In the genomic region with DNA sequence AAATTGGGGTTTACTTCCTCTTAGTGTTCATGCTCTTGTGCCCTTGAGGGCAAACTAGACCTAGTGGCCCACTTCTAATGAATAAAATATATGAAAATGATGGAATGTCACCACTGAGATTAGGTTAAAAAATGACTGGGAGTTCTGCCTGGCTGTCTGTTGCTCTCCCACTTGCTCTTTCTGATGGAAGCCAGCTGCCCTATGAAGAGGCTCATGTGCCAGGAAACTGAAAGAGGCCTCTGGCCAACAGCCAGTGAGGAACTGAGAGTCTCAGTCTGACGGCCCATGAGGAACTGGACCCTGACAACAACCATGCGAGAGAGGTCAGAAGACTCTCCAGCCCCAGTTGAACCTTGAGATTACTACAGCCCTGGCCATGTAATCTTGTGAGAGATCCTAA, we compare ENCODE assay signal across 9 cellular contexts.
DNase-seq lines count a peak whose midpoint lies in the region; ATAC-seq and TF ChIP-seq lines count a peak whose summit lies in the region.
"Had no signal": no experiment of that assay in that cellular context is flagged by ENCODE, and none has a peak within 500 bp of the region (broad histone marks: within the 10 kb centered on the region; RNA-seq: fewer than 3 reads in every experiment).

No MANE protein-coding gene starts in this region.

- H3K4me2 ChIP-seq in KMS-11 = peak overlapping the region; percentile 58

- peaks cover 54% of the 10 kb centered on the region for H3K4me1 ChIP-seq in KMS-11 (ENCODE audit: low read depth, poor library complexity, severe bottlenecking)
- H3K4me1 ChIP-seq: suprapubic skin had no signal

- H3K36me3 ChIP-seq in KMS-11 (ENCODE audit: insufficient read depth) = no peaks in the 10 kb centered on the region
- H3K36me3 ChIP-seq: suprapubic skin had no signal

- H3K4me3 ChIP-seq in GM12864 (ENCODE audit: low read depth, low read length) (no peak overlapping the region), KMS-11 (IDR thresholded peaks at IDR 0.05; ENCODE audit: insufficient read depth, low read depth, low read length) (no peak overlapping the region)
- H3K4me3 ChIP-seq: suprapubic skin had no signal

- H3K27me3 ChIP-seq in KMS-11 (ENCODE audit: insufficient read depth, low read depth) = no peaks in the 10 kb centered on the region
- H3K27me3 ChIP-seq: suprapubic skin had no signal

- DNase-seq in GM12864 (ENCODE audit: low read depth) (peak; percentile 78), head of caudate nucleus (peak; percentile 32 to 90 (median 82)), NCI-H1694 treated with DMSO at 0.1 percent for 48 hours (lab: John Stamatoyannopoulos, UW) (no peak), GOT3 (lab: John Stamatoyannopoulos, UW) (no peak)
- DNase-seq in stimulated activated naive B cell treated with anti-CD40 and anti-IgM and Interleukin-4, amounts not matched to agents 10 μg/mL and 1 μg/mL and 100 μg/mL, for 72 hours = peak; percentile 68
- no peak for DNase-seq in activated CD4-positive, alpha-beta T cell treated with anti-CD3 and anti-CD28 coated beads, Interleukin-2, amount 10 ng/mL, durations not matched to agents 24 days and 14 days

- peaks cover 16 to 41% of the 10 kb centered on the region in 2 donors for H3K4me1 Mint-ChIP-seq in stimulated activated naive B cell treated with anti-CD40 and anti-IgM and Interleukin-4, amounts not matched to agents 10 μg/mL and 1 μg/mL and 100 μg/mL, for 72 hours
- H3K4me1 Mint-ChIP-seq in activated CD4-positive, alpha-beta T cell treated with anti-CD3 and anti-CD28 coated beads, Interleukin-2, amount 10 ng/mL, durations not matched to agents 24 days and 14 days = no peaks in the 10 kb centered on the region

- H3K27ac ChIP-seq in KMS-11 = no peak overlapping the region; the same call in 1 of the 2 replicates
- H3K27ac ChIP-seq: suprapubic skin had no signal

- H3K4me3 Mint-ChIP-seq in stimulated activated naive B cell treated with anti-CD40 and anti-IgM and Interleukin-4, amounts not matched to agents 10 μg/mL and 1 μg/mL and 100 μg/mL, for 72 hours = no peak overlapping the region
- H3K4me3 Mint-ChIP-seq in activated CD4-positive, alpha-beta T cell treated with anti-CD3 and anti-CD28 coated beads, Interleukin-2, amount 10 ng/mL, durations not matched to agents 24 days and 14 days = no peak overlapping the region

- intact Hi-C loops in head of caudate nucleus (cut with DNase I) = loop anchor here (10.0 kb wide), 1 partner anchor 104 kb away; the partner anchor contains the start of gene FHIT
- intact Hi-C loops in activated CD4-positive, alpha-beta T cell treated with anti-CD3 and anti-CD28 coated beads, Interleukin-2, amount 10 ng/mL, durations not matched to agents 24 days and 14 days (cut with micrococcal nuclease) = no loop called here

- no peaks in the 10 kb centered on the region for H3K36me3 Mint-ChIP-seq in stimulated activated naive B cell treated with anti-CD40 and anti-IgM and Interleukin-4, amounts not matched to agents 10 μg/mL and 1 μg/mL and 100 μg/mL, for 72 hours
- no peaks in the 10 kb centered on the region for H3K36me3 Mint-ChIP-seq in activated CD4-positive, alpha-beta T cell treated with anti-CD3 and anti-CD28 coated beads, Interleukin-2, amount 10 ng/mL, durations not matched to agents 24 days and 14 days (ENCODE audit: low read depth)

- H3K9ac ChIP-seq in KMS-11 = no peak overlapping the region; the same call in 1 of the 2 replicates

- H3K27me3 Mint-ChIP-seq in stimulated activated naive B cell treated with anti-CD40 and anti-IgM and Interleukin-4, amounts not matched to agents 10 μg/mL and 1 μg/mL and 100 μg/mL, for 72 hours = peaks cover 0 to 8% of the 10 kb centered on the region in 2 donors
- H3K27me3 Mint-ChIP-seq in activated CD4-positive, alpha-beta T cell treated with anti-CD3 and anti-CD28 coated beads, Interleukin-2, amount 10 ng/mL, durations not matched to agents 24 days and 14 days = peaks cover 5% of the 10 kb centered on the region

- H4K20me1 ChIP-seq in KMS-11 (ENCODE audit: insufficient read depth) = no peaks in the 10 kb centered on the region

- no peaks in the 10 kb centered on the region for H3K79me2 ChIP-seq in KMS-11 (ENCODE audit: insufficient read depth, low read depth)

- H3K27ac Mint-ChIP-seq in stimulated activated naive B cell treated with anti-CD40 and anti-IgM and Interleukin-4, amounts not matched to agents 10 μg/mL and 1 μg/mL and 100 μg/mL, for 72 hours = peak overlapping the region; percentile 56
- no peak overlapping the region for H3K27ac Mint-ChIP-seq in activated CD4-positive, alpha-beta T cell treated with anti-CD3 and anti-CD28 coated beads, Interleukin-2, amount 10 ng/mL, durations not matched to agents 24 days and 14 days

- H3K9me3 Mint-ChIP-seq in stimulated activated naive B cell treated with anti-CD40 and anti-IgM and Interleukin-4, amounts not matched to agents 10 μg/mL and 1 μg/mL and 100 μg/mL, for 72 hours = no peaks in the 10 kb centered on the region
- H3K9me3 Mint-ChIP-seq in activated CD4-positive, alpha-beta T cell treated with anti-CD3 and anti-CD28 coated beads, Interleukin-2, amount 10 ng/mL, durations not matched to agents 24 days and 14 days = no peaks in the 10 kb centered on the region

- ATAC-seq in GM21526 (IDR thresholded peaks at IDR 0.05; ENCODE audit: low FRiP score, unreplicated experiment) = peak; percentile 100
- ATAC-seq in stimulated activated naive B cell treated with anti-CD40 and anti-IgM and Interleukin-4, amounts not matched to agents 10 μg/mL and 1 μg/mL and 100 μg/mL, for 72 hours (replicated peaks) = peak; percentile 98 to 99

- no peak for TF ChIP-seq CTCF in GM12864 (IDR thresholded peaks at IDR 0.05; ENCODE audit: low read depth, low read length, missing control alignments)
- no peak for TF ChIP-seq CTCF in KMS-11 (conservative IDR thresholded peaks at IDR 0.05; ENCODE audit: low read depth, low read length)

- H2AFZ ChIP-seq in KMS-11 (ENCODE audit: low read depth) = peak overlapping the region; percentile 27; the same call in 1 of the 2 replicates

Comparison
In these comparisons a context has a peak if more than half of its experiments do, and no peak if none do; other contexts are left out.
1. DNase-seq: peak in GM12864 (single experiment), head of caudate nucleus (42 of 42) and stimulated activated naive B cell treated with anti-CD40 and anti-IgM and Interleukin-4, amounts not matched to agents 10 μg/mL and 1 μg/mL and 100 μg/mL, for 72 hours (single experiment); none in NCI-H1694 treated with DMSO at 0.1 percent for 48 hours (single experiment), activated CD4-positive, alpha-beta T cell treated with anti-CD3 and anti-CD28 coated beads, Interleukin-2, amount 10 ng/mL, durations not matched to agents 24 days and 14 days (single experiment) and GOT3 (single experiment).